20 cellular contexts compared by ENCODE assay signal in the genomic region with DNA sequence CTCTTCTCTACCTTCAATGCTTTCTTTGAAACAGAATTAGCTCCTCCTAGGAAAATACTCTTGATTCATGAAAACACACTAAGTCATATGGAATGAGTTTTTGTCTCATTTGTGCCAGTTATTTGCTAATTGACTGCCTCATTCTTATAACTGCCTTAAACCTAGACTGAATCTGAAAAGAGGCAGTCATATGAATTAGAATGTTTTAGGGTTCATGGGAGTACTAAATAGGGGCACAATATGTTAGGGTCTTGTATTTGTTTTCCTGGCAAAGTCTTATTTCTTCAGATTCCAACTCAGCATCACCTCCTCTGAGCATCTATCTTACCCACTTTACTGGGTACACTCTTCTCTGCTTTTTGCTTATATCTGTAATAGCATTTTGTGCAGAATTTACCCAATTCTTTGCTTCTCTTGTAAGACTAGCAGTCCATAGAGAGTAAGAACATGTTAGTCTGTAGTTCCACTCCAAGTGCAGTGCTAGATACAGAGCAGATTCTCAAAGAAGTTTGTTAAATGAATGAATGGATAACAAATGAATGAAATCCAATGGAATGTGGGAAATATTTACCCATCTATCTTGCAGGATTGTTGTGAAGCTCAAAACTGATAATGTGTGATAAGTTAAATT. TPM values are rescaled to one million over a fixed set of nuclear protein-coding genes. Genes with fewer than 3 reads are reported as not detected.
"Had no signal": no experiment of that assay in that cellular context is flagged by ENCODE, and none has a peak within 500 bp of the region (broad histone marks: within the 10 kb centered on the region; RNA-seq: fewer than 3 reads in every experiment).

No MANE protein-coding gene starts in this region.

- H3K4me1 Mint-ChIP-seq: activated CD4-positive, alpha-beta memory T cell treated with anti-CD3 and anti-CD28 coated beads, Interleukin-2, amount 10 ng/mL, durations not matched to agents 7 days and 5 days; activated naive CD8-positive, alpha-beta T cell treated with anti-CD3 and anti-CD28 coated beads, Interleukin-2, amount 50 U/mL, for 24 hours had no signal

- ATAC-seq: activated CD4-positive, alpha-beta T cell treated with anti-CD3 and anti-CD28 coated beads for 36 hours; activated naive CD8-positive, alpha-beta T cell treated with anti-CD3 and anti-CD28 coated beads, Interleukin-2, amount 50 U/mL, for 24 hours; activated T-cell treated with anti-CD3 and anti-CD28 coated beads, Interleukin-2, amount 50 U/mL, for 72 hours had no signal

- H3K36me3 Mint-ChIP-seq: naive B cell; stimulated activated memory B cell treated with anti-CD40 and anti-IgM and Interleukin-4, amounts not matched to agents 10 μg/mL and 1 μg/mL and 100 μg/mL, for 72 hours had no signal

- DNase-seq: activated CD4-positive, alpha-beta memory T cell treated with anti-CD3 and anti-CD28 coated beads, Interleukin-2, amount 10 ng/mL, durations not matched to agents 7 days and 5 days; activated CD4-positive, alpha-beta T cell treated with anti-CD3 and anti-CD28 coated beads for 36 hours; activated CD8-positive, alpha-beta memory T cell treated with anti-CD3 and anti-CD28 coated beads, Interleukin-2, amount 50 U/mL, for 4 hours; activated naive CD4-positive, alpha-beta T cell; activated naive CD8-positive, alpha-beta T cell treated with anti-CD3 and anti-CD28 coated beads, Interleukin-2, amount 50 U/mL, for 24 hours; activated T-cell treated with anti-CD3 and anti-CD28 coated beads, Interleukin-2, amount 50 U/mL, for 72 hours; colonic mucosa; effector CD8-positive, alpha-beta T cell; hypothalamus; naive B cell; posterior cingulate gyrus; spleen; stimulated activated CD4-positive, alpha-beta T cell treated with anti-CD3 and anti-CD28 coated beads, Interleukin-1b, Interleukin-23, amount 100 ng/mL, for 48 hours; T-helper 1 cell; transverse colon; WERI-Rb-1 had no signal

- H3K36me3 ChIP-seq: colonic mucosa, neutrophil, right atrium auricular region, spleen, transverse colon, WERI-Rb-1 had no signal

- H3K4me3 Mint-ChIP-seq: activated CD4-positive, alpha-beta memory T cell treated with anti-CD3 and anti-CD28 coated beads, Interleukin-2, amount 10 ng/mL, durations not matched to agents 7 days and 5 days; activated CD4-positive, alpha-beta T cell treated with anti-CD3 and anti-CD28 coated beads for 36 hours; activated naive CD8-positive, alpha-beta T cell treated with anti-CD3 and anti-CD28 coated beads, Interleukin-2, amount 50 U/mL, for 24 hours had no signal

- H3K27ac ChIP-seq: colonic mucosa, neutrophil, right atrium auricular region, spleen, WERI-Rb-1 had no signal

- H3K9me3 Mint-ChIP-seq: activated CD4-positive, alpha-beta memory T cell treated with anti-CD3 and anti-CD28 coated beads, Interleukin-2, amount 10 ng/mL, durations not matched to agents 7 days and 5 days; activated naive CD8-positive, alpha-beta T cell treated with anti-CD3 and anti-CD28 coated beads, Interleukin-2, amount 50 U/mL, for 24 hours; activated T-cell treated with anti-CD3 and anti-CD28 coated beads, Interleukin-2, amount 50 U/mL, for 72 hours; stimulated activated memory B cell treated with anti-CD40 and anti-IgM and Interleukin-4, amounts not matched to agents 10 μg/mL and 1 μg/mL and 100 μg/mL, for 72 hours had no signal

- H3K4me1 ChIP-seq: colonic mucosa had no signal

- H3K27me3 Mint-ChIP-seq: stimulated activated memory B cell treated with anti-CD40 and anti-IgM and Interleukin-4, amounts not matched to agents 10 μg/mL and 1 μg/mL and 100 μg/mL, for 72 hours had no signal

- H3K9me3 ChIP-seq: colonic mucosa, neutrophil, right atrium auricular region, spleen, transverse colon had no signal

- H3K27me3 ChIP-seq: colonic mucosa, neutrophil, right atrium auricular region, spleen, transverse colon had no signal

- H3K27ac Mint-ChIP-seq: activated CD4-positive, alpha-beta memory T cell treated with anti-CD3 and anti-CD28 coated beads, Interleukin-2, amount 10 ng/mL, durations not matched to agents 7 days and 5 days; activated CD4-positive, alpha-beta T cell treated with anti-CD3 and anti-CD28 coated beads for 36 hours; activated naive CD8-positive, alpha-beta T cell treated with anti-CD3 and anti-CD28 coated beads, Interleukin-2, amount 50 U/mL, for 24 hours; activated T-cell treated with anti-CD3 and anti-CD28 coated beads, Interleukin-2, amount 50 U/mL, for 72 hours; stimulated activated memory B cell treated with anti-CD40 and anti-IgM and Interleukin-4, amounts not matched to agents 10 μg/mL and 1 μg/mL and 100 μg/mL, for 72 hours had no signal

- H3K4me3 ChIP-seq: colonic mucosa, lung, right atrium auricular region, transverse colon had no signal

RNA-seq across cellular contexts. Expression of gene ALDH1A1, which starts 43.9 kb away (rescaled TPM):
- total RNA-seq: activated CD4-positive, alpha-beta memory T cell treated with anti-CD3 and anti-CD28 coated beads, Interleukin-2, amount 10 ng/mL, durations not matched to agents 7 days and 5 days; activated CD4-positive, alpha-beta T cell treated with anti-CD3 and anti-CD28 coated beads for 36 hours; activated T-cell treated with anti-CD3 and anti-CD28 coated beads, Interleukin-2, amount 50 U/mL, for 72 hours had no signal
